16 cellular contexts compared by ENCODE assay signal in the genomic region with DNA sequence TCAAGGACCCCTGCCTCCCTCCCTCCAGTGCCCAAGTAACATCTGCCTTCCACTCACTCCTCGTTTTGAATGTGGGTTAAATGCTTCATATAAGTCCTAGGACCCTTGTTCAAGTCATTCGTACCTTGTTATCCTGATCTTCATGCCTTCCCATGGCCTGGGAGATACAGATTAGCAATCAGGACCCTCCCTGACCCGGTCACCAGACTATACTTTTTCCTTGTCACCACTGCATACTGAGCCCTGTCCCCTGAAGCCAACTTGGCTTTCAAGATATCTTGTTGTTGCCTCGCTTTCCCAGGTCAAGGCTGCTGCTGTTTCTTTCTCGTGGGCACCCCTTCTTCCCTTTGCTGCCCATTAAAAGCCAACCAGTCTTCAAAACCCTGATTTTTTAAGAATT.
DNase-seq lines count a peak whose midpoint lies in the region; ATAC-seq and TF ChIP-seq lines count a peak whose summit lies in the region.
"Had no signal": no experiment of that assay in that cellular context is flagged by ENCODE, and none has a peak within 500 bp of the region (broad histone marks: within the 10 kb centered on the region; RNA-seq: fewer than 3 reads in every experiment).

No MANE protein-coding gene starts in this region.

- POLR2A ChIA-PET in activated CD8-positive, alpha-beta T cell treated with anti-CD3 and anti-CD28 coated beads for 36 hours (lab: Charles Lee), result no interaction called here

- intact Hi-C loops in activated CD8-positive, alpha-beta T cell treated with anti-CD3 and anti-CD28 coated beads for 36 hours (cut with micrococcal nuclease), result no loop called here
- intact Hi-C loops in activated T-helper 1 cell treated with anti-CD3 and anti-CD28 coated beads, Interleukin-12 subunit alpha, Interleukin-12 subunit beta, Interleukin-2, Interleukin-4 antibody, amounts not matched to agents 30 ng/mL and 10 ng/mL and 1 ng/mL, durations not matched to agents 14 hours and 24 hours and 36 hours (cut with micrococcal nuclease), result no loop called here

- H3K27ac Mint-ChIP-seq in activated CD8-positive, alpha-beta memory T cell treated with anti-CD3 and anti-CD28 coated beads, Interleukin-2, amount 10 ng/mL, durations not matched to agents 7 days and 5 days, result no peak overlapping the region
- H3K27ac Mint-ChIP-seq in endothelial cell (ENCODE audit: unreplicated experiment), result no peak overlapping the region
- no peak overlapping the region for H3K27ac Mint-ChIP-seq in activated CD8-positive, alpha-beta T cell treated with anti-CD3 and anti-CD28 coated beads for 36 hours
- no peak overlapping the region for H3K27ac Mint-ChIP-seq in activated T-helper 1 cell treated with anti-CD3 and anti-CD28 coated beads, Interleukin-12 subunit alpha, Interleukin-12 subunit beta, Interleukin-2, Interleukin-4 antibody, amounts not matched to agents 30 ng/mL and 10 ng/mL and 1 ng/mL, durations not matched to agents 14 hours and 24 hours and 36 hours
- H3K27ac Mint-ChIP-seq: B cell; CD4-positive, alpha-beta T cell; CD8-positive, alpha-beta T cell had no signal

- DNase-seq in activated CD8-positive, alpha-beta memory T cell treated with anti-CD3 and anti-CD28 coated beads, Interleukin-2, amount 10 ng/mL, durations not matched to agents 7 days and 5 days, result peak; percentile 11
- DNase-seq in activated CD8-positive, alpha-beta memory T cell treated with anti-CD3 and anti-CD28 coated beads, Interleukin-2, amount 50 U/mL, for 4 hours, result no peak
- no peak for DNase-seq in endothelial cell (ENCODE audit: low spot score)
- DNase-seq in islet precursor cell, result peak; percentile 33
- DNase-seq in activated CD8-positive, alpha-beta T cell treated with anti-CD3 and anti-CD28 coated beads for 36 hours, result no peak
- no peak for DNase-seq in activated T-helper 1 cell treated with anti-CD3 and anti-CD28 coated beads, Interleukin-12 subunit alpha, Interleukin-12 subunit beta, Interleukin-2, Interleukin-4 antibody, amounts not matched to agents 30 ng/mL and 10 ng/mL and 1 ng/mL, durations not matched to agents 14 hours and 24 hours and 36 hours (ENCODE audit: low spot score)
- no peak for DNase-seq in GM19240 (ENCODE audit: insufficient read length, low spot score)
- DNase-seq: AML-193; Caco-2; Calu3; CD4-positive, alpha-beta T cell; CD8-positive, alpha-beta T cell; DMS79 treated with DMSO at 0.1 percent for 48 hours; GF-D8 had no signal

- no peaks in the 10 kb centered on the region for H3K9me3 Mint-ChIP-seq in activated CD8-positive, alpha-beta memory T cell treated with anti-CD3 and anti-CD28 coated beads, Interleukin-2, amount 10 ng/mL, durations not matched to agents 7 days and 5 days (ENCODE audit: low read depth)
- H3K9me3 Mint-ChIP-seq in endothelial cell (ENCODE audit: unreplicated experiment), result no peaks in the 10 kb centered on the region
- H3K9me3 Mint-ChIP-seq in activated CD8-positive, alpha-beta T cell treated with anti-CD3 and anti-CD28 coated beads for 36 hours, result no peaks in the 10 kb centered on the region
- H3K9me3 Mint-ChIP-seq in activated T-helper 1 cell treated with anti-CD3 and anti-CD28 coated beads, Interleukin-12 subunit alpha, Interleukin-12 subunit beta, Interleukin-2, Interleukin-4 antibody, amounts not matched to agents 30 ng/mL and 10 ng/mL and 1 ng/mL, durations not matched to agents 14 hours and 24 hours and 36 hours, result no peaks in the 10 kb centered on the region
- H3K9me3 Mint-ChIP-seq: CD4-positive, alpha-beta T cell; CD8-positive, alpha-beta T cell had no signal

- TF ChIP-seq CTCF in endothelial cell (IDR thresholded peaks at IDR 0.05; ENCODE audit: unreplicated experiment), result no peak
- TF ChIP-seq CTCF in activated CD8-positive, alpha-beta T cell treated with anti-CD3 and anti-CD28 coated beads for 36 hours (IDR thresholded peaks at IDR 0.05), result no peak

- no peaks in the 10 kb centered on the region for H3K27me3 Mint-ChIP-seq in activated CD8-positive, alpha-beta memory T cell treated with anti-CD3 and anti-CD28 coated beads, Interleukin-2, amount 10 ng/mL, durations not matched to agents 7 days and 5 days
- H3K27me3 Mint-ChIP-seq in endothelial cell (ENCODE audit: unreplicated experiment), result no peaks in the 10 kb centered on the region
- H3K27me3 Mint-ChIP-seq in activated CD8-positive, alpha-beta T cell treated with anti-CD3 and anti-CD28 coated beads for 36 hours, result no peaks in the 10 kb centered on the region
- peaks cover 2% of the 10 kb centered on the region for H3K27me3 Mint-ChIP-seq in activated T-helper 1 cell treated with anti-CD3 and anti-CD28 coated beads, Interleukin-12 subunit alpha, Interleukin-12 subunit beta, Interleukin-2, Interleukin-4 antibody, amounts not matched to agents 30 ng/mL and 10 ng/mL and 1 ng/mL, durations not matched to agents 14 hours and 24 hours and 36 hours (ENCODE audit: insufficient read depth)

- no peak for ATAC-seq in activated CD8-positive, alpha-beta memory T cell treated with anti-CD3 and anti-CD28 coated beads, Interleukin-2, amount 10 ng/mL, durations not matched to agents 7 days and 5 days
- no peak for ATAC-seq in activated CD8-positive, alpha-beta T cell treated with anti-CD3 and anti-CD28 coated beads for 36 hours
- ATAC-seq: A549; CD8-positive, alpha-beta T cell had no signal

- H3K4me1 Mint-ChIP-seq in activated CD8-positive, alpha-beta memory T cell treated with anti-CD3 and anti-CD28 coated beads, Interleukin-2, amount 10 ng/mL, durations not matched to agents 7 days and 5 days, result no peaks in the 10 kb centered on the region
- peaks cover 9% of the 10 kb centered on the region for H3K4me1 Mint-ChIP-seq in endothelial cell (ENCODE audit: unreplicated experiment)
- H3K4me1 Mint-ChIP-seq in activated CD8-positive, alpha-beta T cell treated with anti-CD3 and anti-CD28 coated beads for 36 hours (ENCODE audit: low read depth), result peaks cover 2% of the 10 kb centered on the region
- no peaks in the 10 kb centered on the region for H3K4me1 Mint-ChIP-seq in activated T-helper 1 cell treated with anti-CD3 and anti-CD28 coated beads, Interleukin-12 subunit alpha, Interleukin-12 subunit beta, Interleukin-2, Interleukin-4 antibody, amounts not matched to agents 30 ng/mL and 10 ng/mL and 1 ng/mL, durations not matched to agents 14 hours and 24 hours and 36 hours (ENCODE audit: low read depth)
- H3K4me1 Mint-ChIP-seq: B cell had no signal

- H3K4me3 Mint-ChIP-seq in activated CD8-positive, alpha-beta memory T cell treated with anti-CD3 and anti-CD28 coated beads, Interleukin-2, amount 10 ng/mL, durations not matched to agents 7 days and 5 days, result no peak overlapping the region
- H3K4me3 Mint-ChIP-seq in endothelial cell (ENCODE audit: unreplicated experiment), result peak overlapping the region; percentile 38
- no peak overlapping the region for H3K4me3 Mint-ChIP-seq in activated CD8-positive, alpha-beta T cell treated with anti-CD3 and anti-CD28 coated beads for 36 hours
- H3K4me3 Mint-ChIP-seq in activated T-helper 1 cell treated with anti-CD3 and anti-CD28 coated beads, Interleukin-12 subunit alpha, Interleukin-12 subunit beta, Interleukin-2, Interleukin-4 antibody, amounts not matched to agents 30 ng/mL and 10 ng/mL and 1 ng/mL, durations not matched to agents 14 hours and 24 hours and 36 hours, result no peak overlapping the region
- H3K4me3 Mint-ChIP-seq: B cell; CD4-positive, alpha-beta T cell; CD8-positive, alpha-beta T cell had no signal

- CTCF ChIA-PET in activated CD8-positive, alpha-beta memory T cell treated with anti-CD3 and anti-CD28 coated beads, Interleukin-2, amount 10 ng/mL, durations not matched to agents 7 days and 5 days (lab: Charles Lee), result no interaction called here
- CTCF ChIA-PET in activated CD8-positive, alpha-beta T cell treated with anti-CD3 and anti-CD28 coated beads for 36 hours (lab: Charles Lee), result no interaction called here

- no peaks in the 10 kb centered on the region for H3K36me3 Mint-ChIP-seq in activated CD8-positive, alpha-beta memory T cell treated with anti-CD3 and anti-CD28 coated beads, Interleukin-2, amount 10 ng/mL, durations not matched to agents 7 days and 5 days
- no peaks in the 10 kb centered on the region for H3K36me3 Mint-ChIP-seq in endothelial cell (ENCODE audit: low read depth, unreplicated experiment)
- no peaks in the 10 kb centered on the region for H3K36me3 Mint-ChIP-seq in activated CD8-positive, alpha-beta T cell treated with anti-CD3 and anti-CD28 coated beads for 36 hours (ENCODE audit: low read depth)
- no peaks in the 10 kb centered on the region for H3K36me3 Mint-ChIP-seq in activated T-helper 1 cell treated with anti-CD3 and anti-CD28 coated beads, Interleukin-12 subunit alpha, Interleukin-12 subunit beta, Interleukin-2, Interleukin-4 antibody, amounts not matched to agents 30 ng/mL and 10 ng/mL and 1 ng/mL, durations not matched to agents 14 hours and 24 hours and 36 hours (ENCODE audit: low read depth)
- H3K36me3 Mint-ChIP-seq: CD8-positive, alpha-beta T cell had no signal

Comparison
In these comparisons a context has a peak if more than half of its experiments do, and no peak if none do; other contexts are left out.
1. DNase-seq: peak in activated CD8-positive, alpha-beta memory T cell treated with anti-CD3 and anti-CD28 coated beads, Interleukin-2, amount 10 ng/mL, durations not matched to agents 7 days and 5 days (single experiment) and islet precursor cell (single experiment); none in activated CD8-positive, alpha-beta memory T cell treated with anti-CD3 and anti-CD28 coated beads, Interleukin-2, amount 50 U/mL, for 4 hours (single experiment), endothelial cell (single experiment), activated CD8-positive, alpha-beta T cell treated with anti-CD3 and anti-CD28 coated beads for 36 hours (single experiment), activated T-helper 1 cell treated with anti-CD3 and anti-CD28 coated beads, Interleukin-12 subunit alpha, Interleukin-12 subunit beta, Interleukin-2, Interleukin-4 antibody, amounts not matched to agents 30 ng/mL and 10 ng/mL and 1 ng/mL, durations not matched to agents 14 hours and 24 hours and 36 hours (single experiment) and GM19240 (single experiment).